11 cellular contexts compared by ENCODE assay signal in genomic region chr6:43367245-43367984, GRCh38. TPM values are rescaled to one million over a fixed set of nuclear protein-coding genes. Genes with fewer than 3 reads are reported as not detected.
A peak's percentile ranks its signal among the peaks of the same experiment; 100 is the strongest.
DNase-seq lines count a peak whose midpoint lies in the region; ATAC-seq, FAIRE-seq and TF ChIP-seq lines count a peak whose summit lies in the region.
"Had no signal": no experiment of that assay in that cellular context is flagged by ENCODE, and none has a peak within 500 bp of the region (broad histone marks: within the 10 kb centered on the region; RNA-seq: fewer than 3 reads in every experiment).

No MANE protein-coding gene starts in this region.

- TF ChIP-seq CTCF in CD14-positive monocyte (IDR thresholded peaks at IDR 0.05) (no peak), GM20000 (IDR thresholded peaks at IDR 0.05; ENCODE audit: extremely low read depth, missing control alignments) (no peak), adrenal gland (IDR thresholded peaks at IDR 0.05) (no peak), pancreas (IDR thresholded peaks at IDR 0.05) (no peak)
- no peak for TF ChIP-seq CTCF in activated CD8-positive, alpha-beta T cell treated with anti-CD3 and anti-CD28 coated beads for 36 hours (IDR thresholded peaks at IDR 0.05)

- H3K27ac ChIP-seq in adrenal gland (no peak overlapping the region), substantia nigra (ENCODE audit: low read depth, low read length, poor library complexity, severe bottlenecking) (no peak overlapping the region), pancreas (no peak overlapping the region)

- whole genome bisulfite sequencing in adrenal gland, 4 donors: 79 to 87% (median 84%) methylated on average over 9 of the region's 9 CpGs
- 84 to 85% methylated on average over 9 of the region's 9 CpGs for WGBS in pancreas, 2 donors

- intact Hi-C loops in CD14-positive monocyte (cut with micrococcal nuclease) (loop anchor here (5.0 to 10.0 kb wide), 2 partner anchors 60 to 147 kb away; partner anchors contain the start of genes ABCC10 (in 2 of the 2), LRRC73 (in 1 of the 2), POLR1C (in 1 of the 2) and YIPF3 (in 1 of the 2)), adrenal gland (cut with DNase I) (loop anchor here in 1 of 2 donors (5.0 kb wide), 1 partner anchor 60 kb away; the partner anchor contains the start of gene ABCC10), pancreas (cut with DNase I) (no loop called here)
- intact Hi-C loops in activated CD8-positive, alpha-beta T cell treated with anti-CD3 and anti-CD28 coated beads for 36 hours (cut with micrococcal nuclease): no loop called here

- peaks cover 0 to 8% (median 3%) of the 10 kb centered on the region in 3 donors for H3K27me3 Mint-ChIP-seq in CD14-positive monocyte (ENCODE audit: low read depth in 3 of 3)
- no peaks in the 10 kb centered on the region for H3K27me3 Mint-ChIP-seq in activated CD8-positive, alpha-beta T cell treated with anti-CD3 and anti-CD28 coated beads for 36 hours

- peak overlapping the region; percentile 58 to 94 (median 89) for H3K27ac Mint-ChIP-seq in CD14-positive monocyte
- H3K27ac Mint-ChIP-seq in activated CD8-positive, alpha-beta T cell treated with anti-CD3 and anti-CD28 coated beads for 36 hours: no peak overlapping the region

- no peak for TF ChIP-seq POLR2A in adrenal gland (IDR thresholded peaks at IDR 0.05)

- H3K9me3 ChIP-seq in mononuclear cell (ENCODE audit: low read depth, low read length): no peaks in the 10 kb centered on the region
- H3K9me3 ChIP-seq in adrenal gland (replicated peaks in 1 of 3): no peaks in the 10 kb centered on the region
- no peaks in the 10 kb centered on the region for H3K9me3 ChIP-seq in pancreas

- no peaks in the 10 kb centered on the region for H3K9me3 Mint-ChIP-seq in CD14-positive monocyte
- no peaks in the 10 kb centered on the region for H3K9me3 Mint-ChIP-seq in activated CD8-positive, alpha-beta T cell treated with anti-CD3 and anti-CD28 coated beads for 36 hours

- peaks cover 28 to 35% of the 10 kb centered on the region in 2 donors for H3K36me3 Mint-ChIP-seq in CD14-positive monocyte
- H3K36me3 Mint-ChIP-seq in activated CD8-positive, alpha-beta T cell treated with anti-CD3 and anti-CD28 coated beads for 36 hours (ENCODE audit: low read depth): peaks cover 9% of the 10 kb centered on the region

- H3K36me3 ChIP-seq in adrenal gland (replicated peaks in 1 of 2): peaks cover 0 to 18% of the 10 kb centered on the region in 2 donors
- H3K36me3 ChIP-seq in pancreas: peaks cover 0 to 21% (median 0%) of the 10 kb centered on the region in 3 donors

- H3K27me3 ChIP-seq in mononuclear cell (ENCODE audit: insufficient read depth, low read length) (no peaks in the 10 kb centered on the region), adrenal gland (no peaks in the 10 kb centered on the region), pancreas (no peaks in the 10 kb centered on the region)

- POLR2A ChIA-PET in activated CD8-positive, alpha-beta T cell treated with anti-CD3 and anti-CD28 coated beads for 36 hours (lab: Charles Lee): no interaction called here

- FAIRE-seq in pancreas (lab: Jason Lieb, UNC): no peak

- DNase-seq in CD14-positive monocyte (ENCODE audit: low spot score) (peak; percentile 54), GM20000 (ENCODE audit: low spot score) (peak; percentile 19), adrenal gland (no peak), substantia nigra (lab: John Stamatoyannopoulos, UW) (no peak), ecto neural progenitor cell (ENCODE audit: low spot score) (no peak), pancreas (no peak)
- DNase-seq in activated CD8-positive, alpha-beta T cell treated with anti-CD3 and anti-CD28 coated beads for 36 hours: no peak

- no peak for ATAC-seq in activated CD8-positive, alpha-beta T cell treated with anti-CD3 and anti-CD28 coated beads for 36 hours
- ATAC-seq in pancreas: no peak
- ATAC-seq: Panc1 had no signal

- H3K4me1 ChIP-seq in mononuclear cell (ENCODE audit: insufficient read depth, low read length) (peaks cover 40% of the 10 kb centered on the region), adrenal gland (replicated peaks in 1 of 2) (peaks cover 0 to 22% of the 10 kb centered on the region in 2 donors), pancreas (peaks cover 7 to 11% (median 9%) of the 10 kb centered on the region in 3 donors)

- H3K4me3 Mint-ChIP-seq in CD14-positive monocyte: peak overlapping the region; percentile 89 to 94
- peak overlapping the region; percentile 11 for H3K4me3 Mint-ChIP-seq in activated CD8-positive, alpha-beta T cell treated with anti-CD3 and anti-CD28 coated beads for 36 hours

- CTCF ChIA-PET in activated CD8-positive, alpha-beta T cell treated with anti-CD3 and anti-CD28 coated beads for 36 hours (lab: Charles Lee): interaction anchor here (0.8 to 1.6 kb wide), 5 partner anchors 10 to 138 kb away, joined by 3 to 7 read pairs (median 5); partner anchors contain the start of gene DNPH1

- H3K4me1 Mint-ChIP-seq in CD14-positive monocyte: peaks cover 32% of the 10 kb centered on the region
- H3K4me1 Mint-ChIP-seq in activated CD8-positive, alpha-beta T cell treated with anti-CD3 and anti-CD28 coated beads for 36 hours (ENCODE audit: low read depth): peaks cover 36% of the 10 kb centered on the region

- H3K4me3 ChIP-seq in mononuclear cell (ENCODE audit: low read length): peak overlapping the region; percentile 77
- peak overlapping the region in 1 of 4 donors; percentile 93 for H3K4me3 ChIP-seq in adrenal gland
- H3K4me3 ChIP-seq in pancreas: peak overlapping the region in 2 of 4 donors; percentile 73 to 77

RNA-seq across cellular contexts. Expression of gene ZNF318, which starts 2.0 kb away (rescaled TPM):
- polyA plus RNA-seq in CD14-positive monocyte (1 to 10 TPM; 3.2 to 3.6 TPM), adrenal gland (10 to 100 TPM in 1 of 3 donors, 1 to 10 TPM in 2; 5.9 to 13.8 (median 9.2) TPM), pancreas (1 to 10 TPM; 6.2 to 9.4 TPM)
- 10 to 100 TPM; 13.1 to 13.5 TPM for total RNA-seq in activated CD8-positive, alpha-beta T cell treated with anti-CD3 and anti-CD28 coated beads for 36 hours
- total RNA-seq in mononuclear cell (22.9 TPM), adrenal gland (10 to 100 TPM; 12.0 to 19.3 (median 14.2) TPM), pancreas (10 to 100 TPM in 2 of 6 donors, 1 to 10 TPM in 4; 6.2 to 13.0 (median 8.7) TPM)

RNA-seq across cellular contexts. Expression of gene CRIP3, which starts 58.8 kb away (rescaled TPM):
- polyA plus RNA-seq in CD14-positive monocyte (1 to 10 TPM; 1.2 to 1.6 TPM), adrenal gland (1 to 10 TPM in 2 of 3 donors, under 1 TPM in 1; 0.44 to 8.9 (median 2.5) TPM), pancreas (1 to 10 TPM; 4.5 to 9.7 TPM)
- total RNA-seq in activated CD8-positive, alpha-beta T cell treated with anti-CD3 and anti-CD28 coated beads for 36 hours: 1 to 10 TPM; 2.2 to 2.4 TPM
- total RNA-seq in mononuclear cell (0.84 TPM), adrenal gland (1 to 10 TPM in 2 of 8 donors, not detected in 6; 1.5 TPM), pancreas (1 to 10 TPM in 2 of 6 donors, under 1 TPM in 4; 0.46 to 4.6 (median 0.82) TPM)
- total RNA-seq: fibroblast of villous mesenchyme, HT1080 had no signal

RNA-seq across cellular contexts. Expression of gene ABCC10, which starts 59.9 kb away (rescaled TPM):
- 10 to 100 TPM in 1 of 2 donors, 1 to 10 TPM in 1; 7.6 to 10.2 TPM for polyA plus RNA-seq in CD14-positive monocyte
- 10 to 100 TPM; 27.2 to 27.5 TPM for total RNA-seq in activated CD8-positive, alpha-beta T cell treated with anti-CD3 and anti-CD28 coated beads for 36 hours
- total RNA-seq in mononuclear cell: 12.3 TPM
- total RNA-seq in adrenal gland: 10 to 100 TPM; 19.1 to 40.0 (median 23.9) TPM
- 100 to 1,000 TPM in 1 of 3 donors, 10 to 100 TPM in 1, 1 to 10 TPM in 1; 8.5 to 123 (median 70.7) TPM for polyA plus RNA-seq in adrenal gland
- 10 to 100 TPM; 14.0 to 21.8 (median 18.3) TPM for total RNA-seq in pancreas
- 10 to 100 TPM; 40.1 to 54.8 TPM for polyA plus RNA-seq in pancreas

Comparison
In these comparisons a context has a peak if more than half of its experiments do, and no peak if none do; other contexts are left out.
1. DNase-seq: peak in CD14-positive monocyte (single experiment) and GM20000 (single experiment); none in activated CD8-positive, alpha-beta T cell treated with anti-CD3 and anti-CD28 coated beads for 36 hours (single experiment), adrenal gland (0 of 7), substantia nigra (0 of 49), ecto neural progenitor cell (single experiment) and pancreas (0 of 6).
2. intact Hi-C loops: an anchor here in CD14-positive monocyte (5.0 to 10.0 kb wide); none called in activated CD8-positive, alpha-beta T cell treated with anti-CD3 and anti-CD28 coated beads for 36 hours and pancreas.